31 cellular contexts compared by ENCODE assay signal in genomic region chr4:75340561-75340960, GRCh38.
"Had no signal": no experiment of that assay in that cellular context is flagged by ENCODE, and none has a peak within 500 bp of the region (broad histone marks: within the 10 kb centered on the region; RNA-seq: fewer than 3 reads in every experiment).

No MANE protein-coding gene starts in this region.

- DNase-seq: activated CD4-positive, alpha-beta T cell treated with anti-CD3 and anti-CD28 coated beads for 36 hours; activated CD4-positive, CD25-positive, alpha-beta regulatory T cell; activated CD8-positive, alpha-beta memory T cell treated with anti-CD3 and anti-CD28 coated beads, Interleukin-2, amount 10 ng/mL, durations not matched to agents 7 days and 5 days; activated CD8-positive, alpha-beta T cell treated with anti-CD3 and anti-CD28 coated beads, Interleukin-2, amount 10 ng/mL, durations not matched to agents 7 days and 5 days; activated naive CD4-positive, alpha-beta T cell; activated naive CD8-positive, alpha-beta T cell treated with anti-CD3 and anti-CD28 coated beads for 36 hours; activated T-cell treated with anti-CD3 and anti-CD28 coated beads, Interleukin-2, amount 50 U/mL, for 48 hours; adrenal gland; aorta; body of pancreas; effector memory CD4-positive, alpha-beta T cell; gastrocnemius medialis; glutamatergic neuron; islet precursor cell; left ventricle myocardium inferior; naive B cell; nephron progenitor cell; ovary; retina; small intestine; stimulated activated CD4-positive, alpha-beta T cell treated with anti-CD3 and anti-CD28 coated beads, Interleukin-4, amount 100 ng/mL, for 24 hours; stimulated activated naive CD8-positive, alpha-beta T cell treated with anti-CD3 and anti-CD28 coated beads, Interleukin-15, amount 100 ng/mL, for 72 hours; substantia nigra; uterus had no signal

- ATAC-seq: activated CD4-positive, alpha-beta T cell treated with anti-CD3 and anti-CD28 coated beads for 36 hours; activated CD8-positive, alpha-beta memory T cell treated with anti-CD3 and anti-CD28 coated beads, Interleukin-2, amount 10 ng/mL, durations not matched to agents 7 days and 5 days; activated CD8-positive, alpha-beta T cell treated with anti-CD3 and anti-CD28 coated beads, Interleukin-2, amount 10 ng/mL, durations not matched to agents 7 days and 5 days; body of pancreas; gastrocnemius medialis; sciatic nerve; stimulated activated effector memory CD8-positive, alpha-beta T cell treated with anti-CD3 and anti-CD28 coated beads, Interleukin-12 subunit alpha, Interleukin-12 subunit beta, amount 100 ng/mL, for 72 hours; stimulated activated naive CD8-positive, alpha-beta T cell treated with anti-CD3 and anti-CD28 coated beads, Interleukin-15, amount 100 ng/mL, for 72 hours had no signal

- H3K9me3 ChIP-seq: adrenal gland, body of pancreas, gastrocnemius medialis, neutrophil, ovary, uterus had no signal

- H3K4me3 ChIP-seq: adrenal gland, body of pancreas, gastrocnemius medialis, left ventricle myocardium inferior, lung, ovary, uterus had no signal

- H3K36me3 ChIP-seq: adrenal gland, gastrocnemius medialis, left ventricle myocardium inferior, neutrophil, ovary, uterus had no signal

- H3K4me1 ChIP-seq: body of pancreas, gastrocnemius medialis, left ventricle myocardium inferior had no signal

- H3K27ac ChIP-seq: adrenal gland, body of pancreas, gastrocnemius medialis, left ventricle myocardium inferior, neutrophil, ovary, uterus had no signal

- H3K36me3 Mint-ChIP-seq: activated CD8-positive, alpha-beta memory T cell treated with anti-CD3 and anti-CD28 coated beads, Interleukin-2, amount 10 ng/mL, durations not matched to agents 7 days and 5 days; activated naive CD8-positive, alpha-beta T cell treated with anti-CD3 and anti-CD28 coated beads for 36 hours; naive B cell; stimulated activated effector memory CD8-positive, alpha-beta T cell treated with anti-CD3 and anti-CD28 coated beads, Interleukin-12 subunit alpha, Interleukin-12 subunit beta, amount 100 ng/mL, for 72 hours; type B pancreatic cell had no signal

- H3K4me1 Mint-ChIP-seq: activated CD4-positive, alpha-beta T cell treated with anti-CD3 and anti-CD28 coated beads for 36 hours; activated CD8-positive, alpha-beta memory T cell treated with anti-CD3 and anti-CD28 coated beads, Interleukin-2, amount 10 ng/mL, durations not matched to agents 7 days and 5 days; activated naive CD8-positive, alpha-beta T cell treated with anti-CD3 and anti-CD28 coated beads for 36 hours; naive B cell; nephron progenitor cell; stimulated activated effector memory CD8-positive, alpha-beta T cell treated with anti-CD3 and anti-CD28 coated beads, Interleukin-12 subunit alpha, Interleukin-12 subunit beta, amount 100 ng/mL, for 72 hours; stimulated activated naive CD8-positive, alpha-beta T cell treated with anti-CD3 and anti-CD28 coated beads, Interleukin-15, amount 100 ng/mL, for 72 hours had no signal

- H3K27me3 Mint-ChIP-seq: activated CD8-positive, alpha-beta memory T cell treated with anti-CD3 and anti-CD28 coated beads, Interleukin-2, amount 10 ng/mL, durations not matched to agents 7 days and 5 days; activated naive CD8-positive, alpha-beta T cell treated with anti-CD3 and anti-CD28 coated beads for 36 hours; stimulated activated naive CD8-positive, alpha-beta T cell treated with anti-CD3 and anti-CD28 coated beads, Interleukin-15, amount 100 ng/mL, for 72 hours; type B pancreatic cell had no signal

- H3K27ac Mint-ChIP-seq: activated CD4-positive, alpha-beta T cell treated with anti-CD3 and anti-CD28 coated beads for 36 hours; activated CD8-positive, alpha-beta memory T cell treated with anti-CD3 and anti-CD28 coated beads, Interleukin-2, amount 10 ng/mL, durations not matched to agents 7 days and 5 days; activated CD8-positive, alpha-beta T cell treated with anti-CD3 and anti-CD28 coated beads, Interleukin-2, amount 10 ng/mL, durations not matched to agents 7 days and 5 days; activated naive CD8-positive, alpha-beta T cell treated with anti-CD3 and anti-CD28 coated beads for 36 hours; activated T-helper 2 cell treated with anti-CD3 and anti-CD28 coated beads, Interferon-gamma antibody, Interleukin-2, Interleukin-4, amounts not matched to agents 10 μg/mL and 5 μg/mL and 100 μg/mL, durations not matched to agents 14 hours and 24 hours and 36 hours; naive B cell; nephron progenitor cell; progenitor cell of endocrine pancreas; stimulated activated effector memory CD8-positive, alpha-beta T cell treated with anti-CD3 and anti-CD28 coated beads, Interleukin-12 subunit alpha, Interleukin-12 subunit beta, amount 100 ng/mL, for 72 hours; type B pancreatic cell had no signal

- H3K4me3 Mint-ChIP-seq: activated CD4-positive, alpha-beta T cell treated with anti-CD3 and anti-CD28 coated beads for 36 hours; activated CD8-positive, alpha-beta memory T cell treated with anti-CD3 and anti-CD28 coated beads, Interleukin-2, amount 10 ng/mL, durations not matched to agents 7 days and 5 days; activated CD8-positive, alpha-beta T cell treated with anti-CD3 and anti-CD28 coated beads, Interleukin-2, amount 10 ng/mL, durations not matched to agents 7 days and 5 days; activated naive CD8-positive, alpha-beta T cell treated with anti-CD3 and anti-CD28 coated beads for 36 hours; naive B cell; nephron progenitor cell; stimulated activated effector memory CD8-positive, alpha-beta T cell treated with anti-CD3 and anti-CD28 coated beads, Interleukin-12 subunit alpha, Interleukin-12 subunit beta, amount 100 ng/mL, for 72 hours; stimulated activated naive CD8-positive, alpha-beta T cell treated with anti-CD3 and anti-CD28 coated beads, Interleukin-15, amount 100 ng/mL, for 72 hours; type B pancreatic cell had no signal

- H3K27me3 ChIP-seq: adrenal gland, body of pancreas, gastrocnemius medialis, neutrophil, ovary, uterus had no signal

- H3K9me3 Mint-ChIP-seq: activated T-helper 2 cell treated with anti-CD3 and anti-CD28 coated beads, Interferon-gamma antibody, Interleukin-2, Interleukin-4, amounts not matched to agents 10 μg/mL and 5 μg/mL and 100 μg/mL, durations not matched to agents 14 hours and 24 hours and 36 hours; stimulated activated naive CD8-positive, alpha-beta T cell treated with anti-CD3 and anti-CD28 coated beads, Interleukin-15, amount 100 ng/mL, for 72 hours; type B pancreatic cell had no signal
